Comparison of ENCODE assay signal across 8 cellular contexts in genomic region chr7:99141756-99142726, GRCh38. TPM values are rescaled to one million over a fixed set of nuclear protein-coding genes. Genes with fewer than 3 reads are reported as not detected.
DNase-seq lines count a peak whose midpoint lies in the region; ATAC-seq and TF ChIP-seq lines count a peak whose summit lies in the region.

No MANE protein-coding gene starts in this region.

- H3K4me3 ChIP-seq in AG04450 (ENCODE audit: low read depth, low read length) (peak overlapping the region; percentile 72), HUES48 (ENCODE audit: low read depth, low read length) (peak overlapping the region; percentile 73)

- CTCF ChIA-PET in AG04450 (lab: Charles Lee) = no interaction called here

- DNase-seq in AG04450 (ENCODE audit: low read depth, low spot score) (peak; percentile 53), kidney tubule cell (ENCODE audit: low spot score) (peak; percentile 87), NCI-H526 treated with DMSO at 0.1 percent for 48 hours (lab: John Stamatoyannopoulos, UW) (no peak)
- peak; percentile 45 for DNase-seq in activated CD4-positive, CD25-positive, alpha-beta regulatory T cell treated with anti-CD3 and anti-CD28 coated beads, Interleukin-2, amount 50 U/mL, for 72 hours
- peak; percentile 63 for DNase-seq in central memory CD4-positive, alpha-beta T cell
- DNase-seq in stimulated activated CD4-positive, alpha-beta T cell treated with anti-CD3 and anti-CD28 coated beads, Interleukin-12 subunit alpha, Interleukin-12 subunit beta, amount 100 ng/mL, for 48 hours (ENCODE audit: low read depth in 2 of 3, low spot score in 1 of 3) = peak; percentile 49 to 71 (median 56)

- POLR2A ChIA-PET in AG04450 (lab: Yijun Ruan, JAX) = interaction anchor here (0.6 to 0.9 kb wide), 6 partner anchors 53 to 161 kb away, joined by 3 to 6 read pairs (median 4); no protein-coding TSS in a partner anchor

- no peaks in the 10 kb centered on the region for H3K27me3 ChIP-seq in AG04450 (ENCODE audit: control insufficient read depth, insufficient read depth, low read length)
- H3K27me3 ChIP-seq in HUES48 (ENCODE audit: control insufficient read depth, insufficient read depth, low read length) = no peaks in the 10 kb centered on the region

- no peak for TF ChIP-seq CTCF in AG04450 (IDR thresholded peaks at IDR 0.05; ENCODE audit: low read depth, low read length)

- H3K9ac ChIP-seq in HUES48 (ENCODE audit: low read depth, low read length) = peak overlapping the region; percentile 40

- ATAC-seq in HG03571 (IDR thresholded peaks at IDR 0.05; ENCODE audit: unreplicated experiment) = no peak

- H3K27ac ChIP-seq in AG04450 (ENCODE audit: low read depth, low read length) = peak overlapping the region; percentile 94
- H3K27ac ChIP-seq in HUES48 (ENCODE audit: low read depth, low read length) = peak overlapping the region; percentile 94

- H3K9me3 ChIP-seq in AG04450 (ENCODE audit: control insufficient read depth, insufficient read depth, low read length) (no peaks in the 10 kb centered on the region), HUES48 (ENCODE audit: control insufficient read depth, insufficient read depth, low read length) (no peaks in the 10 kb centered on the region)

- no peaks in the 10 kb centered on the region for H3K36me3 ChIP-seq in HUES48 (ENCODE audit: control insufficient read depth, insufficient read depth, low read length)

- peaks cover 51% of the 10 kb centered on the region for H3K4me1 ChIP-seq in HUES48 (ENCODE audit: control insufficient read depth, insufficient read depth, low read length)

RNA-seq across cellular contexts. Expression of gene SMURF1, which starts 1.9 kb away (rescaled TPM):
- polyA plus RNA-seq in AG04450 (2011; rRNA removed) = 16.6 and 17.1 TPM in 2 replicates
- polyA minus RNA-seq in AG04450 (2011; rRNA and poly(A)+ RNA removed) = 19.0 and 22.6 TPM in 2 replicates
